Comparison of ENCODE assay signal across 1 cellular context in the genomic region with DNA sequence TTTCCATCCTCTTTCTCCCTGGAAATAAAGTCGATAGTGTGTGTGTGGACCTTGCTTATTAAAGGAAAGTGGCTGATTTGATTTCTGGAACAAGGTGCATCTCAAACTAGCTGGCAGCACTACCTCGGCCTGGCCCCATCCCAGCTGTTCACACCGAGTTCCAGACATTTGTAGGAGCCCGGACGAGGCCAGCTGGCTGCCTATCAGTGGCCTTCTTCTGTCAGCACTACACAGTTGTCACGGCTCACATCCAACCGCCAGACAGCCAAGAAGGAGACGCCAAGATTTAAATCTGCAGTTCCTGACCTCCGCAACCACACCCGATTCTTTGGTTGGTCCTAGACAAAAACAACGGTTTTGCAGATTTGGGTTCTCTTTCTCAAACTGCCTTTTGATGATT.
TF ChIP-seq lines count a peak whose summit lies in the region.

No MANE protein-coding gene starts in this region.

TF ChIP-seq in HepG2, 621 proteins besides CTCF, POLR2A, EP300 and RAD21 (continued from another document):
- TF ChIP-seq, protein P1, sequence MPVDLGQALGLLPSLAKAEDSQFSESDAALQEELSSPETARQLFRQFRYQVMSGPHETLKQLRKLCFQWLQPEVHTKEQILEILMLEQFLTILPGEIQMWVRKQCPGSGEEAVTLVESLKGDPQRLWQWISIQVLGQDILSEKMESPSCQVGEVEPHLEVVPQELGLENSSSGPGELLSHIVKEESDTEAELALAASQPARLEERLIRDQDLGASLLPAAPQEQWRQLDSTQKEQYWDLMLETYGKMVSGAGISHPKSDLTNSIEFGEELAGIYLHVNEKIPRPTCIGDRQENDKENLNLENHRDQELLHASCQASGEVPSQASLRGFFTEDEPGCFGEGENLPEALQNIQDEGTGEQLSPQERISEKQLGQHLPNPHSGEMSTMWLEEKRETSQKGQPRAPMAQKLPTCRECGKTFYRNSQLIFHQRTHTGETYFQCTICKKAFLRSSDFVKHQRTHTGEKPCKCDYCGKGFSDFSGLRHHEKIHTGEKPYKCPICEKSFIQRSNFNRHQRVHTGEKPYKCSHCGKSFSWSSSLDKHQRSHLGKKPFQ (CRISPR knock-in tag; IDR thresholded peaks at IDR 0.05; ENCODE audit: insufficient replicate concordance): no peak
- no peak for TF ChIP-seq TSC22D2 (CRISPR knock-in tag; IDR thresholded peaks at IDR 0.05; ENCODE audit: borderline replicate concordance)
TF ChIP-seq in HepG2: peak in this region for 0.
